Comparison of ENCODE assay signal across 8 cellular contexts in genomic region chr19:41860419-41861097, GRCh38. TPM values are rescaled to one million over a fixed set of nuclear protein-coding genes. Genes with fewer than 3 reads are reported as not detected.
DNase-seq lines count a peak whose midpoint lies in the region; ATAC-seq and TF ChIP-seq lines count a peak whose summit lies in the region.

No MANE protein-coding gene starts in this region.

- H3K27me3 Mint-ChIP-seq in activated T-helper 17 cell treated with anti-CD3 and anti-CD28 coated beads, Interleukin-2, amount 50 U/mL, for 72 hours, result no peaks in the 10 kb centered on the region

- ATAC-seq in activated T-helper 17 cell treated with anti-CD3 and anti-CD28 coated beads, Interleukin-2, amount 50 U/mL, for 72 hours (replicated peaks), result no peak
- ATAC-seq in heart left ventricle, result no peak

- H3K4me1 ChIP-seq in heart left ventricle, result peaks cover 6 to 49% (median 30%) of the 10 kb centered on the region in 12 donors

- WGBS in heart left ventricle, 4 donors, result 1 to 4% (median 1%) methylated on average over 5 to 45 of the region's 45 CpGs

- no peaks in the 10 kb centered on the region for H3K27me3 ChIP-seq in heart left ventricle

- intact Hi-C loops in heart left ventricle (cut with DNase I), result loop anchor here in 3 of 10 donors (5.0 to 10.0 kb wide), 2 partner anchors 97 to 354 kb away; partner anchors contain the start of genes RABAC1 (in 2 of the 3) and DEDD2 (in 1 of the 3)

- H3K9me3 ChIP-seq in heart left ventricle, result no peaks in the 10 kb centered on the region

- H3K4me1 Mint-ChIP-seq in activated T-helper 17 cell treated with anti-CD3 and anti-CD28 coated beads, Interleukin-2, amount 50 U/mL, for 72 hours, result peaks cover 22% of the 10 kb centered on the region

- peak overlapping the region; percentile 91 to 99 (median 97) for H3K27ac ChIP-seq in heart left ventricle

- H3K4me3 ChIP-seq in heart left ventricle, result peak overlapping the region; percentile 74 to 94 (median 86)
- H3K4me3 ChIP-seq in skeletal muscle cell (ENCODE audit: low read depth, low read length), result peak overlapping the region; percentile 99

- peaks cover 0 to 49% (median 46%) of the 10 kb centered on the region in 9 donors for H3K36me3 ChIP-seq in heart left ventricle

- H3K4me3 Mint-ChIP-seq in activated T-helper 17 cell treated with anti-CD3 and anti-CD28 coated beads, Interleukin-2, amount 50 U/mL, for 72 hours, result peak overlapping the region; percentile 90

- DNase-seq in stimulated activated CD4-positive, alpha-beta T cell treated with anti-CD3 and anti-CD28 coated beads, Interleukin-15, amount 100 ng/mL, for 24 hours, result peak; percentile 56
- no peak for DNase-seq in stimulated activated CD4-positive, alpha-beta T cell treated with anti-CD3 and anti-CD28 coated beads, Interleukin-12 subunit alpha, Interleukin-12 subunit beta, amount 100 ng/mL, for 4 hours
- DNase-seq in heart left ventricle (peak in 1 of 5 donors; percentile 47), skeletal muscle cell (ENCODE audit: low read depth) (no peak), HuH-7.5 (ENCODE audit: low spot score) (no peak), NCI-H345 (lab: John Stamatoyannopoulos, UW) (no peak), SW480 (ENCODE audit: low spot score) (no peak)

- TF ChIP-seq CTCF in heart left ventricle (IDR thresholded peaks at IDR 0.05), result no peak

- peaks cover 60% of the 10 kb centered on the region for H3K36me3 Mint-ChIP-seq in activated T-helper 17 cell treated with anti-CD3 and anti-CD28 coated beads, Interleukin-2, amount 50 U/mL, for 72 hours (ENCODE audit: low read depth)

- TF ChIP-seq POLR2A in heart left ventricle (IDR thresholded peaks at IDR 0.05), result no peak

- no peaks in the 10 kb centered on the region for H3K9me3 Mint-ChIP-seq in activated T-helper 17 cell treated with anti-CD3 and anti-CD28 coated beads, Interleukin-2, amount 50 U/mL, for 72 hours

- peak overlapping the region; percentile 98 for H3K27ac Mint-ChIP-seq in activated T-helper 17 cell treated with anti-CD3 and anti-CD28 coated beads, Interleukin-2, amount 50 U/mL, for 72 hours

RNA-seq across cellular contexts. Expression of gene RPS19, which starts 0.5 kb away (rescaled TPM):
- total RNA-seq in activated T-helper 17 cell treated with anti-CD3 and anti-CD28 coated beads, Interleukin-2, amount 50 U/mL, for 72 hours, result 1,000 to 10,000 TPM; 3,531 to 4,049 TPM
- 1,000 to 10,000 TPM in 1 of 9 donors, 100 to 1,000 TPM in 8; 161 to 1,072 (median 585) TPM for total RNA-seq in heart left ventricle
- 1,000 to 10,000 TPM in 1 of 2 donors, 100 to 1,000 TPM in 1; 840 to 1,676 TPM for polyA plus RNA-seq in heart left ventricle

RNA-seq across cellular contexts. Expression of gene DMRTC2, which starts 15.7 kb away (rescaled TPM):
- not detected for total RNA-seq in activated T-helper 17 cell treated with anti-CD3 and anti-CD28 coated beads, Interleukin-2, amount 50 U/mL, for 72 hours
- not detected for total RNA-seq in heart left ventricle
- polyA plus RNA-seq in heart left ventricle, result not detected

RNA-seq across cellular contexts. Expression of gene LYPD4, which starts 16.1 kb away (rescaled TPM):
- total RNA-seq in activated T-helper 17 cell treated with anti-CD3 and anti-CD28 coated beads, Interleukin-2, amount 50 U/mL, for 72 hours, result not detected
- total RNA-seq in heart left ventricle, result not detected
- not detected for polyA plus RNA-seq in heart left ventricle

RNA-seq across cellular contexts. Expression of gene CD79A, which starts 16.5 kb away (rescaled TPM):
- under 1 TPM; 0.22 to 0.98 TPM for total RNA-seq in activated T-helper 17 cell treated with anti-CD3 and anti-CD28 coated beads, Interleukin-2, amount 50 U/mL, for 72 hours
- total RNA-seq in heart left ventricle, result under 1 TPM in 3 of 9 donors, not detected in 6; 0.37 to 0.88 (median 0.45) TPM
- under 1 TPM in 1 of 2 donors, not detected in 1; 0.51 TPM for polyA plus RNA-seq in heart left ventricle

RNA-seq across cellular contexts. Expression of gene ARHGEF1, which starts 22.4 kb away (rescaled TPM):
- 100 to 1,000 TPM; 255 to 337 TPM for total RNA-seq in activated T-helper 17 cell treated with anti-CD3 and anti-CD28 coated beads, Interleukin-2, amount 50 U/mL, for 72 hours
- total RNA-seq in heart left ventricle, result 10 to 100 TPM; 22.8 to 89.2 (median 27.2) TPM
- 10 to 100 TPM; 32.1 to 44.1 TPM for polyA plus RNA-seq in heart left ventricle
